In the genomic region with DNA sequence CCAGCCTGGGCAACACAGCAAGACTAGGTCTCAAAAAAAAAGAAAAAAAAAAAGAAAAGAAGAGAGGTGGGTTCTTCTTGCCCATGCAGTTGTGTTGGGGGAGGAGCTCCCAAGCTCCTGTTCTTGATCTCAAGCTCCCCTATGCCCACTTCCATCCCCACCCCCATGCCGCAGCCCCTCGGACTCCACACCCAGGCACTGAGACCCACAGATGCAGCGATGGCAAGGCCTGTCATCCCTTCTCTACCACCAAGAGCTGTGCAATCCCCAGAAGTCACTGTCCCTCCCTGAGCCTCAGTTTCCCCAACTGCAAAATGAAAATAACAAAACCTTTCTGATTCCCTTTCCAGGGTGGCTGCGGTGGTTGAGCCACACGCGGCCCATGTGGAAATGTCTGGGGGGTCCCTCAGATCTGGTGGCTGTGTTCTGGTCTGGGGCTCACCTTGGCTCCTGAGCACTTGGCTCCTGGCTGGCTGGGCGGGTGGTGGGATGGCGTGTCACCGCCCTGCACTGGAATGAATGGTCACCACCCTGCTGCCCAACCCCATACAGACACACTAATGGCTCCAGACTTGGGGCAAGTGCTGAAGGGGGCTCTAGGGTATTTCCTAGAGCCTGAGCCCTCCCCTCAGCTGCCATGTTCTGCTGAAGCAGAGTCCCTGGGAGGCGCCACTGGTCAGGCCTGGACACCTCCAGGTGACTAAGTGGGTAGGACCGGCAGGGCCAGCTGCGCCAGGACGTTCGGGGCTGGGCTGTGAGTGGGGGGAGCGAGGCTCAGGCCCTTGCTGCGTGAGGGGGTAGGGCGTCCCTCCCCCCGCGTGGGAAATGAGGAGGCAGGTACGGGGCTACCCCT, we compare ENCODE assay signal across 11 cellular contexts. TPM values are rescaled to one million over a fixed set of nuclear protein-coding genes. Genes with fewer than 3 reads are reported as not detected.
DNase-seq lines count a peak whose midpoint lies in the region; ATAC-seq and TF ChIP-seq lines count a peak whose summit lies in the region.
"Had no signal": no experiment of that assay in that cellular context is flagged by ENCODE, and none has a peak within 500 bp of the region (broad histone marks: within the 10 kb centered on the region; RNA-seq: fewer than 3 reads in every experiment).

No MANE protein-coding gene starts in this region.

- no peaks in the 10 kb centered on the region for H3K4me1 Mint-ChIP-seq in activated CD4-positive, alpha-beta T cell treated with anti-CD3 and anti-CD28 coated beads, Interleukin-2, amount 10 ng/mL, durations not matched to agents 7 days and 5 days

- H3K9me3 ChIP-seq in suprapubic skin, result no peaks in the 10 kb centered on the region
- H3K9me3 ChIP-seq in HAP-1, result no peaks in the 10 kb centered on the region

- H3K36me3 ChIP-seq in suprapubic skin (no peaks in the 10 kb centered on the region), HAP-1 (replicated peaks) (no peaks in the 10 kb centered on the region)

- TF ChIP-seq CTCF in coronary artery (IDR thresholded peaks at IDR 0.05), result no peak
- no peak for TF ChIP-seq CTCF in lower leg skin (IDR thresholded peaks at IDR 0.05)
- TF ChIP-seq CTCF in suprapubic skin (IDR thresholded peaks at IDR 0.05), result no peak

- H3K27ac Mint-ChIP-seq in activated CD4-positive, alpha-beta T cell treated with anti-CD3 and anti-CD28 coated beads, Interleukin-2, amount 10 ng/mL, durations not matched to agents 7 days and 5 days, result no peak overlapping the region

- no peak for DNase-seq in activated CD4-positive, alpha-beta T cell treated with anti-CD3 and anti-CD28 coated beads, Interleukin-2, amount 10 ng/mL, durations not matched to agents 7 days and 5 days
- no peak for DNase-seq in activated CD4-positive, alpha-beta T cell treated with anti-CD3 and anti-CD28 coated beads for 1 hour
- DNase-seq in coronary artery (ENCODE audit: low spot score) (no peak), lower leg skin (ENCODE audit: low spot score in 2 of 2) (peak in 1 of 2 donors; percentile 89), suprapubic skin (ENCODE audit: low spot score in 2 of 2) (peak; percentile 69 to 79), HAP-1 (ENCODE audit: low spot score in 2 of 2) (no peak)
- DNase-seq: AML-193, IMR-90 had no signal

- CTCF ChIA-PET in activated CD4-positive, alpha-beta T cell treated with anti-CD3 and anti-CD28 coated beads, Interleukin-2, amount 10 ng/mL, durations not matched to agents 7 days and 5 days (lab: Charles Lee), result interaction anchor here (0.6 to 1.8 kb wide), 2 partner anchors 39 to 1143 kb away, joined by 3 to 5 read pairs; no protein-coding TSS in a partner anchor

- peak overlapping the region in 1 of 2 donors; percentile 7 for H3K27ac ChIP-seq in coronary artery
- peak overlapping the region; percentile 95 for H3K27ac ChIP-seq in suprapubic skin

- peaks cover 73% of the 10 kb centered on the region for H3K4me1 ChIP-seq in suprapubic skin
- no peaks in the 10 kb centered on the region for H3K4me1 ChIP-seq in HAP-1

- 44% methylated on average over 19 of the region's 20 CpGs for WGBS in lower leg skin, 2 donors
- 42% methylated on average over 9 of the region's 20 CpGs for WGBS in suprapubic skin

- ATAC-seq in HG03342 (IDR thresholded peaks at IDR 0.05; ENCODE audit: unreplicated experiment), result no peak
- ATAC-seq in HG03196 (IDR thresholded peaks at IDR 0.05; ENCODE audit: unreplicated experiment), result no peak

- peaks cover 54% of the 10 kb centered on the region for H3K27me3 ChIP-seq in suprapubic skin
- peaks cover 44% of the 10 kb centered on the region for H3K27me3 ChIP-seq in HAP-1 (ENCODE audit: low read depth)

- no peak for TF ChIP-seq POLR2A in lower leg skin (IDR thresholded peaks at IDR 0.05)
- TF ChIP-seq POLR2A in suprapubic skin (IDR thresholded peaks at IDR 0.05), result no peak

- H3K36me3 Mint-ChIP-seq in activated CD4-positive, alpha-beta T cell treated with anti-CD3 and anti-CD28 coated beads, Interleukin-2, amount 10 ng/mL, durations not matched to agents 7 days and 5 days (ENCODE audit: low read depth), result no peaks in the 10 kb centered on the region

- peaks cover 33% of the 10 kb centered on the region for H3K27me3 Mint-ChIP-seq in activated CD4-positive, alpha-beta T cell treated with anti-CD3 and anti-CD28 coated beads, Interleukin-2, amount 10 ng/mL, durations not matched to agents 7 days and 5 days

- peak overlapping the region; percentile 27 for H3K4me3 Mint-ChIP-seq in activated CD4-positive, alpha-beta T cell treated with anti-CD3 and anti-CD28 coated beads, Interleukin-2, amount 10 ng/mL, durations not matched to agents 7 days and 5 days

- POLR2A ChIA-PET in activated CD4-positive, alpha-beta T cell treated with anti-CD3 and anti-CD28 coated beads, Interleukin-2, amount 10 ng/mL, durations not matched to agents 7 days and 5 days (lab: Charles Lee), result no interaction called here

- intact Hi-C loops in lower leg skin (cut with DNase I; ENCODE audit: low total_unique reads), result no loop called here

- no peak for TF ChIP-seq EP300 in suprapubic skin (IDR thresholded peaks at IDR 0.05)

- no peaks in the 10 kb centered on the region for H3K9me3 Mint-ChIP-seq in activated CD4-positive, alpha-beta T cell treated with anti-CD3 and anti-CD28 coated beads, Interleukin-2, amount 10 ng/mL, durations not matched to agents 7 days and 5 days

- peak overlapping the region; percentile 78 for H3K4me3 ChIP-seq in coronary artery
- peak overlapping the region; percentile 32 for H3K4me3 ChIP-seq in lower leg skin (ENCODE audit: low read depth, poor library complexity, severe bottlenecking)
- peak overlapping the region; percentile 67 for H3K4me3 ChIP-seq in suprapubic skin
- H3K4me3 ChIP-seq in HAP-1, result no peak overlapping the region

- in situ Hi-C loops in HAP-1 (cut with MboI; ENCODE audit: low sequenced_read_pairs), result no loop called here

RNA-seq across cellular contexts. Expression of a gene that starts 22.5 kb away (rescaled TPM):
- under 1 TPM; 0.35 to 0.50 TPM for total RNA-seq in activated CD4-positive, alpha-beta T cell treated with anti-CD3 and anti-CD28 coated beads, Interleukin-2, amount 10 ng/mL, durations not matched to agents 7 days and 5 days
- total RNA-seq in lower leg skin (1 to 10 TPM; 3.7 to 5.3 (median 4.5) TPM), suprapubic skin (1 to 10 TPM; 2.1 to 6.1 (median 4.6) TPM)
- total RNA-seq: IMR-90 had no signal

RNA-seq across cellular contexts. Expression of a gene that starts 30.4 kb away (rescaled TPM):
- total RNA-seq in activated CD4-positive, alpha-beta T cell treated with anti-CD3 and anti-CD28 coated beads, Interleukin-2, amount 10 ng/mL, durations not matched to agents 7 days and 5 days, result not detected
- total RNA-seq in lower leg skin (10 to 100 TPM; 12.1 to 56.6 (median 25.4) TPM), suprapubic skin (10 to 100 TPM; 26.0 to 38.5 (median 28.2) TPM)
- total RNA-seq: IMR-90; T-helper 2 cell treated with Interferon-gamma antibody and Interleukin-4, amounts not matched to agents 100 ng/mL and 5 ng/mL, for 36 hours had no signal

Comparison
In these comparisons a context has a peak if more than half of its experiments do, and no peak if none do; other contexts are left out.
1. DNase-seq: peak in suprapubic skin (2 of 2); none in activated CD4-positive, alpha-beta T cell treated with anti-CD3 and anti-CD28 coated beads, Interleukin-2, amount 10 ng/mL, durations not matched to agents 7 days and 5 days (single experiment), activated CD4-positive, alpha-beta T cell treated with anti-CD3 and anti-CD28 coated beads for 1 hour (single experiment), coronary artery (single experiment) and HAP-1 (0 of 2).
2. RNA of a gene that starts 30.4 kb away (total RNA-seq): 12.1 to 56.6 TPM in lower leg skin and 26.0 to 38.5 TPM in suprapubic skin; not detected in activated CD4-positive, alpha-beta T cell treated with anti-CD3 and anti-CD28 coated beads, Interleukin-2, amount 10 ng/mL, durations not matched to agents 7 days and 5 days; every median in the first group is over 10 times any median in the second.